In genomic region chr9:17330097-17330496, GRCh38 we compare ENCODE assay signal across 17 cellular contexts.
"Had no signal": no experiment of that assay in that cellular context is flagged by ENCODE, and none has a peak within 500 bp of the region (broad histone marks: within the 10 kb centered on the region; RNA-seq: fewer than 3 reads in every experiment).

No MANE protein-coding gene starts in this region.

- H3K27me3 ChIP-seq: cardiac muscle cell, gastrocnemius medialis, spleen, testis had no signal

- H3K4me1 ChIP-seq: gastrocnemius medialis, spleen, testis had no signal

- H3K27ac ChIP-seq: cardiac muscle cell, gastrocnemius medialis, spleen, testis had no signal

- H3K4me3 ChIP-seq: cardiac muscle cell, gastrocnemius medialis, spleen, testis had no signal

- H3K9me3 ChIP-seq: gastrocnemius medialis, spleen, testis had no signal

- H3K36me3 ChIP-seq: cardiac muscle cell, gastrocnemius medialis had no signal

- ATAC-seq: activated CD4-positive, alpha-beta T cell treated with anti-CD3 and anti-CD28 coated beads for 36 hours; gastrocnemius medialis; left ventricle myocardium superior; stimulated activated memory B cell treated with anti-CD40 and anti-IgM and Interleukin-4, amounts not matched to agents 10 μg/mL and 1 μg/mL and 100 μg/mL, for 72 hours; WTC11 had no signal

- DNase-seq: activated CD4-positive, alpha-beta T cell treated with anti-CD3 and anti-CD28 coated beads for 36 hours; activated CD4-positive, alpha-beta T cell treated with anti-CD3 and anti-CD28 coated beads, Interleukin-2, amount 50 U/mL, for 48 hours; activated gamma-delta T cell; dermis blood vessel endothelial cell; effector memory CD4-positive, alpha-beta T cell; gastrocnemius medialis; head of caudate nucleus; kidney glomerular epithelial cell; left ventricle myocardium superior; occipital lobe; retina; spleen; stimulated activated CD4-positive, alpha-beta T cell treated with anti-CD3 and anti-CD28 coated beads, Interleukin-4, amount 100 ng/mL, for 4 hours; testis had no signal
